Comparison of ENCODE assay signal across 9 cellular contexts in the genomic region with DNA sequence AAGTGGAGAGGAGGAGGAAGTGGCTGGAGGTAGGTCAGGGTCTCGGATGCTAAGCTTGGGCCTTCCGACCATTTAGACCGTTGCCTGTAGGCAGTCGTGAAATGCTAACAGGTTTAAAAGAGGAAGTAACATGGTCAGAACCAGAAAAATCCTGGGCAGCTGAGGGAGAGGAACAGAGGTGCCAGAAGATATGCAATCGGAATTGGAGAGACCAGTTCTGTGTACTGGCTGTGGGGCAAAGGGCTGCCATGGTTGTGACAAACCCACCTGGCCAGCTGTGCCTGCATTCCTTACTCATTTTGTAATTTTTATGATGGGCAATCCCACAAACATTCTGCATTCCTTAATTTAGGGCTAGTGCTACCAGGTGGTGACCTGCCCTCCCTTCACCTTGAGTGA. TPM values are rescaled to one million over a fixed set of nuclear protein-coding genes. Genes with fewer than 3 reads are reported as not detected.
A peak's percentile ranks its signal among the peaks of the same experiment; 100 is the strongest.
DNase-seq lines count a peak whose midpoint lies in the region; ATAC-seq, FAIRE-seq and TF ChIP-seq lines count a peak whose summit lies in the region.
"Had no signal": no experiment of that assay in that cellular context is flagged by ENCODE, and none has a peak within 500 bp of the region (broad histone marks: within the 10 kb centered on the region; RNA-seq: fewer than 3 reads in every experiment).

No MANE protein-coding gene starts in this region.

- no peak for FAIRE-seq in H54 (lab: Jason Lieb, UNC)

- peaks cover 27% of the 10 kb centered on the region for H3K36me3 Mint-ChIP-seq in T-helper 17 cell (ENCODE audit: low read depth)
- H3K36me3 Mint-ChIP-seq in T-helper 2 cell treated with Interferon-gamma antibody and Interleukin-4, amounts not matched to agents 5 μg/mL and 100 μg/mL, for 36 hours (ENCODE audit: low read depth): peaks cover 42% of the 10 kb centered on the region

- peaks cover 53% of the 10 kb centered on the region for H3K4me1 Mint-ChIP-seq in T-helper 17 cell
- peaks cover 19% of the 10 kb centered on the region for H3K4me1 Mint-ChIP-seq in T-helper 2 cell treated with Interferon-gamma antibody and Interleukin-4, amounts not matched to agents 5 μg/mL and 100 μg/mL, for 36 hours (ENCODE audit: low read depth)

- no peak for DNase-seq in T-helper 17 cell
- no peak for DNase-seq in activated gamma-delta T cell (lab: John Stamatoyannopoulos, UW)
- DNase-seq in T-helper 2 cell treated with Interferon-gamma antibody and Interleukin-4, amounts not matched to agents 5 μg/mL and 100 μg/mL, for 36 hours (ENCODE audit: low spot score): no peak
- no peak for DNase-seq in H54 (ENCODE audit: insufficient read length, low spot score)
- no peak for DNase-seq in DMS53 treated with DMSO at 0.1 percent for 48 hours (lab: John Stamatoyannopoulos, UW; ENCODE audit: unreplicated experiment)

- peak overlapping the region in 1 of 2 experiments; percentile 12 for H3K4me3 ChIP-seq in neutrophil (ENCODE audit: low read depth in 1 of 2, low read length in 1 of 2)

- no peak for TF ChIP-seq CTCF in neutrophil (IDR thresholded peaks at IDR 0.05)

- H3K9me3 Mint-ChIP-seq in T-helper 2 cell treated with Interferon-gamma antibody and Interleukin-4, amounts not matched to agents 5 μg/mL and 100 μg/mL, for 36 hours: no peaks in the 10 kb centered on the region
- H3K9me3 Mint-ChIP-seq: activated naive CD4-positive, alpha-beta T cell treated with anti-CD3 and anti-CD28 coated beads for 36 hours had no signal

- TF ChIP-seq POLR2A in H54 (IDR thresholded peaks at IDR 0.05; ENCODE audit: low read depth, low read length): no peak

- H3K27ac ChIP-seq in neutrophil: peak overlapping the region; percentile 80

- peaks cover 57% of the 10 kb centered on the region for H3K36me3 ChIP-seq in neutrophil

- H3K27me3 Mint-ChIP-seq in T-helper 17 cell: no peaks in the 10 kb centered on the region
- H3K27me3 Mint-ChIP-seq in T-helper 2 cell treated with Interferon-gamma antibody and Interleukin-4, amounts not matched to agents 5 μg/mL and 100 μg/mL, for 36 hours (ENCODE audit: low read depth): no peaks in the 10 kb centered on the region

- H3K4me3 Mint-ChIP-seq in T-helper 17 cell: no peak overlapping the region
- H3K4me3 Mint-ChIP-seq in T-helper 2 cell treated with Interferon-gamma antibody and Interleukin-4, amounts not matched to agents 5 μg/mL and 100 μg/mL, for 36 hours: no peak overlapping the region
- H3K4me3 Mint-ChIP-seq: activated naive CD4-positive, alpha-beta T cell treated with anti-CD3 and anti-CD28 coated beads for 36 hours had no signal

- H3K9me3 ChIP-seq in T-helper 17 cell (ENCODE audit: control insufficient read depth, low read length, poor library complexity, severe bottlenecking): no peaks in the 10 kb centered on the region
- H3K9me3 ChIP-seq in neutrophil: no peaks in the 10 kb centered on the region

- peak overlapping the region; percentile 95 for H3K27ac Mint-ChIP-seq in T-helper 17 cell
- H3K27ac Mint-ChIP-seq in T-helper 2 cell treated with Interferon-gamma antibody and Interleukin-4, amounts not matched to agents 5 μg/mL and 100 μg/mL, for 36 hours: no peak overlapping the region

- H3K27me3 ChIP-seq in neutrophil: no peaks in the 10 kb centered on the region

- H3K4me1 ChIP-seq in neutrophil (ENCODE audit: control insufficient read depth in 1 of 2, insufficient read depth in 1 of 2, low read depth in 1 of 2, low read length in 1 of 2): peaks cover 40 to 49% of the 10 kb centered on the region in 2 experiments

- ATAC-seq in GM18867 (IDR thresholded peaks at IDR 0.05; ENCODE audit: unreplicated experiment) (peak; percentile 47), HG02798 (IDR thresholded peaks at IDR 0.05; ENCODE audit: poor library complexity, unreplicated experiment) (peak; percentile 25), T-helper 17 cell (no peak)

RNA-seq across cellular contexts. Expression of gene B4GALT1, which starts 37.3 kb away (rescaled TPM):
- total RNA-seq in T-helper 17 cell: 100 to 1,000 TPM; 106 to 126 TPM

RNA-seq across cellular contexts. Expression of gene SMU1, which starts 53.4 kb away (rescaled TPM):
- total RNA-seq in T-helper 17 cell: 10 to 100 TPM; 20.6 to 21.2 TPM
